In genomic region chr17:5416886-5417285, GRCh38 we compare ENCODE assay signal across 11 cellular contexts. TPM values are rescaled to one million over a fixed set of nuclear protein-coding genes. Genes with fewer than 3 reads are reported as not detected.
DNase-seq lines count a peak whose midpoint lies in the region; ATAC-seq and TF ChIP-seq lines count a peak whose summit lies in the region.
"Had no signal": no experiment of that assay in that cellular context is flagged by ENCODE, and none has a peak within 500 bp of the region (broad histone marks: within the 10 kb centered on the region; RNA-seq: fewer than 3 reads in every experiment).

No MANE protein-coding gene starts in this region.

- H3K4me3 Mint-ChIP-seq in CD4-positive, alpha-beta T cell = peak overlapping the region; percentile 70
- peak overlapping the region; percentile 88 for H3K4me3 Mint-ChIP-seq in activated T-helper 17 cell treated with anti-CD3 and anti-CD28 coated beads, Interleukin-2, amount 50 U/mL, for 72 hours
- peak overlapping the region; percentile 67 to 100 (median 94) for H3K4me3 Mint-ChIP-seq in naive B cell

- H3K4me3 ChIP-seq in HFF-Myc (replicated peaks; ENCODE audit: low read depth, low read length) (peak overlapping the region; percentile 95), foreskin fibroblast (ENCODE audit: low read depth in 1 of 2, low read length in 2 of 2) (no peak overlapping the region)

- POLR2A ChIA-PET in CD4-positive, alpha-beta T cell (lab: Charles Lee) = interaction anchor here (0.9 to 1.2 kb wide), 2 partner anchors 22 to 69 kb away, joined by 3 read pairs; partner anchors contain the start of gene DERL2

- H3K27ac ChIP-seq in CD4-positive, alpha-beta T cell (ENCODE audit: low read depth, low read length) = peak overlapping the region; percentile 39

- CTCF ChIA-PET in CD4-positive, alpha-beta T cell (lab: Charles Lee) = interaction anchor here (3.6 kb wide), 1 partner anchor 22 kb away, joined by 48 read pairs; the partner anchor contains the start of gene C1QBP

- H3K27me3 ChIP-seq in CD4-positive, alpha-beta T cell (ENCODE audit: control insufficient read depth, insufficient read depth, low read length) = no peaks in the 10 kb centered on the region

- H3K4me1 Mint-ChIP-seq in CD4-positive, alpha-beta T cell (ENCODE audit: low read depth) = peaks cover 63% of the 10 kb centered on the region
- peaks cover 25% of the 10 kb centered on the region for H3K4me1 Mint-ChIP-seq in activated T-helper 17 cell treated with anti-CD3 and anti-CD28 coated beads, Interleukin-2, amount 50 U/mL, for 72 hours
- H3K4me1 Mint-ChIP-seq in naive B cell = peaks cover 40 to 59% (median 40%) of the 10 kb centered on the region in 3 donors

- H3K27me3 Mint-ChIP-seq in CD4-positive, alpha-beta T cell = no peaks in the 10 kb centered on the region
- no peaks in the 10 kb centered on the region for H3K27me3 Mint-ChIP-seq in activated T-helper 17 cell treated with anti-CD3 and anti-CD28 coated beads, Interleukin-2, amount 50 U/mL, for 72 hours
- H3K27me3 Mint-ChIP-seq in naive B cell = no peaks in the 10 kb centered on the region

- no peak for ATAC-seq in CD4-positive, alpha-beta T cell (ENCODE audit: poor library complexity)
- no peak for ATAC-seq in activated T-helper 17 cell treated with anti-CD3 and anti-CD28 coated beads, Interleukin-2, amount 50 U/mL, for 72 hours (replicated peaks)
- ATAC-seq in naive B cell (ENCODE audit: low read depth in 2 of 2) (no peak), HG02610 (IDR thresholded peaks at IDR 0.05; ENCODE audit: unreplicated experiment) (no peak), HG02571 (IDR thresholded peaks at IDR 0.05; ENCODE audit: unreplicated experiment) (no peak)

- H3K27ac Mint-ChIP-seq in CD4-positive, alpha-beta T cell = peak overlapping the region; percentile 42
- no peak overlapping the region for H3K27ac Mint-ChIP-seq in activated T-helper 17 cell treated with anti-CD3 and anti-CD28 coated beads, Interleukin-2, amount 50 U/mL, for 72 hours
- peak overlapping the region in 5 of 6 donors; percentile 42 to 97 (median 84) for H3K27ac Mint-ChIP-seq in naive B cell

- no peak for DNase-seq in CD4-positive, alpha-beta T cell
- DNase-seq in HFF-Myc (ENCODE audit: extremely low read depth, low read depth) (no peak), naive B cell (no peak), foreskin fibroblast (no peak), NCI-H2196 (lab: John Stamatoyannopoulos, UW; ENCODE audit: unreplicated experiment) (no peak)
- DNase-seq: activated CD4-positive, alpha-beta T cell treated with anti-CD3 and anti-CD28 coated beads for 4 hours; NCI-H345; Right ventricle myocardium superior had no signal

- intact Hi-C loops in CD4-positive, alpha-beta T cell (cut with DNase I, micrococcal nuclease) = loop anchor here in 1 of 2 experiments (5.0 to 10.0 kb wide), 3 partner anchors 68 to 1020 kb away; partner anchors contain the start of genes AIPL1, DERL2, MIS12 and RABEP1

- no peaks in the 10 kb centered on the region for H3K9me3 ChIP-seq in CD4-positive, alpha-beta T cell (ENCODE audit: control insufficient read depth, low read length)

- H3K36me3 Mint-ChIP-seq in CD4-positive, alpha-beta T cell (ENCODE audit: low read depth) = peaks cover 80% of the 10 kb centered on the region
- peaks cover 98% of the 10 kb centered on the region for H3K36me3 Mint-ChIP-seq in activated T-helper 17 cell treated with anti-CD3 and anti-CD28 coated beads, Interleukin-2, amount 50 U/mL, for 72 hours (ENCODE audit: low read depth)
- H3K36me3 Mint-ChIP-seq in naive B cell = peaks cover 8 to 23% of the 10 kb centered on the region in 2 donors

- no peak for TF ChIP-seq CTCF in CD4-positive, alpha-beta T cell (IDR thresholded peaks at IDR 0.05)
- no peak for TF ChIP-seq CTCF in HFF-Myc (IDR thresholded peaks at IDR 0.05; ENCODE audit: low read depth, low read length, missing control alignments)
- TF ChIP-seq CTCF in foreskin fibroblast (IDR thresholded peaks at IDR 0.05; ENCODE audit: low read depth, low read length) = no peak

- H3K9me3 Mint-ChIP-seq in CD4-positive, alpha-beta T cell = no peaks in the 10 kb centered on the region
- H3K9me3 Mint-ChIP-seq in activated T-helper 17 cell treated with anti-CD3 and anti-CD28 coated beads, Interleukin-2, amount 50 U/mL, for 72 hours = no peaks in the 10 kb centered on the region
- no peaks in the 10 kb centered on the region for H3K9me3 Mint-ChIP-seq in naive B cell

RNA-seq across cellular contexts. Expression of gene NUP88, which starts 2.6 kb away (rescaled TPM):
- 100 to 1,000 TPM; 129 to 142 TPM for total RNA-seq in CD4-positive, alpha-beta T cell
- total RNA-seq in activated T-helper 17 cell treated with anti-CD3 and anti-CD28 coated beads, Interleukin-2, amount 50 U/mL, for 72 hours = 100 to 1,000 TPM in 1 of 2 donors, 10 to 100 TPM in 1; 77.2 to 101 TPM
- polyA plus RNA-seq in naive B cell (ENCODE audit: low read depth in 6 of 6) = 100 to 1,000 TPM; 261 to 392 (median 297) TPM

RNA-seq across cellular contexts. Expression of gene RPAIN, which starts 3.1 kb away (rescaled TPM):
- 10 to 100 TPM; 68.7 to 77.5 TPM for total RNA-seq in CD4-positive, alpha-beta T cell
- total RNA-seq in activated T-helper 17 cell treated with anti-CD3 and anti-CD28 coated beads, Interleukin-2, amount 50 U/mL, for 72 hours = 10 to 100 TPM; 32.9 to 33.8 TPM
- 10 to 100 TPM; 41.4 to 58.7 (median 50.5) TPM for polyA plus RNA-seq in naive B cell (ENCODE audit: low read depth in 6 of 6)

RNA-seq across cellular contexts. Expression of gene C1QBP, which starts 22.1 kb away (rescaled TPM):
- total RNA-seq in CD4-positive, alpha-beta T cell = 10 to 100 TPM; 59.9 to 62.9 TPM
- total RNA-seq in activated T-helper 17 cell treated with anti-CD3 and anti-CD28 coated beads, Interleukin-2, amount 50 U/mL, for 72 hours = 100 to 1,000 TPM; 164 to 396 TPM
- polyA plus RNA-seq in naive B cell (ENCODE audit: low read depth in 6 of 6) = 100 to 1,000 TPM; 206 to 309 (median 274) TPM

RNA-seq across cellular contexts. Expression of gene DHX33, which starts 51.9 kb away (rescaled TPM):
- total RNA-seq in CD4-positive, alpha-beta T cell = 1 to 10 TPM; 2.5 to 2.9 TPM
- total RNA-seq in activated T-helper 17 cell treated with anti-CD3 and anti-CD28 coated beads, Interleukin-2, amount 50 U/mL, for 72 hours = 10 to 100 TPM; 16.2 to 43.8 TPM
- 1 to 10 TPM in 3 of 6 donors, under 1 TPM in 3; 0.19 to 1.9 (median 1.1) TPM for polyA plus RNA-seq in naive B cell (ENCODE audit: low read depth in 6 of 6)
